Comparison of ENCODE assay signal across 12 cellular contexts in genomic region chr16:83830091-83830768, GRCh38.
"Had no signal": no experiment of that assay in that cellular context is flagged by ENCODE, and none has a peak within 500 bp of the region (broad histone marks: within the 10 kb centered on the region; RNA-seq: fewer than 3 reads in every experiment).

No MANE protein-coding gene starts in this region.

- H3K27ac Mint-ChIP-seq: naive thymus-derived CD4-positive, alpha-beta T cell; type B pancreatic cell had no signal

- H3K79me2 ChIP-seq: hepatocyte had no signal

- H3K4me2 ChIP-seq: hepatocyte had no signal

- H3K36me3 ChIP-seq: thyroid gland had no signal

- H3K27me3 Mint-ChIP-seq: type B pancreatic cell had no signal

- ATAC-seq: left colon; naive thymus-derived CD4-positive, alpha-beta T cell had no signal

- H2AFZ ChIP-seq: hepatocyte had no signal

- H3K9me3 Mint-ChIP-seq: type B pancreatic cell had no signal

- H3K4me3 Mint-ChIP-seq: naive thymus-derived CD4-positive, alpha-beta T cell; type B pancreatic cell had no signal

- H3K4me3 ChIP-seq: coronary artery, hepatocyte, thyroid gland had no signal

- H3K27me3 ChIP-seq: hepatocyte, thyroid gland had no signal

- H3K27ac ChIP-seq: coronary artery, hepatocyte, thyroid gland had no signal

- H3K36me3 Mint-ChIP-seq: naive thymus-derived CD4-positive, alpha-beta T cell had no signal

- DNase-seq: effector CD4-positive, alpha-beta T cell; foreskin melanocyte; left colon; naive thymus-derived CD4-positive, alpha-beta T cell; posterior cingulate gyrus; small intestine; stimulated activated CD4-positive, alpha-beta T cell treated with anti-CD3 and anti-CD28 coated beads, Interleukin-12 subunit alpha, Interleukin-12 subunit beta, amount 100 ng/mL, for 4 hours; stimulated activated naive CD4-positive, alpha-beta T cell treated with Interleukin-2 at 50 U/mL for 16 hours; thyroid gland had no signal

- H3K4me1 ChIP-seq: thyroid gland had no signal

- H3K9me3 ChIP-seq: thyroid gland had no signal
